1 cellular context compared by ENCODE assay signal in genomic region chr11:45385844-45386243, GRCh38.
TF ChIP-seq lines count a peak whose summit lies in the region.

No MANE protein-coding gene starts in this region.

TF ChIP-seq in GM12891, 5 proteins besides CTCF, POLR2A, EP300 and RAD21:
- TF ChIP-seq POLR2AphosphoS5 (IDR thresholded peaks at IDR 0.05; ENCODE audit: low read depth, low read length) (no peak), PAX5 (IDR thresholded peaks at IDR 0.05; ENCODE audit: insufficient read depth, low read length, severe bottlenecking) (no peak), POU2F2 (IDR thresholded peaks at IDR 0.05; ENCODE audit: low read depth, low read length) (no peak), TAF1 (IDR thresholded peaks at IDR 0.05; ENCODE audit: low read depth, low read length) (no peak), SPI1 (IDR thresholded peaks at IDR 0.05; ENCODE audit: low read depth, low read length) (no peak)
